Comparison of ENCODE assay signal across 18 cellular contexts in the genomic region with DNA sequence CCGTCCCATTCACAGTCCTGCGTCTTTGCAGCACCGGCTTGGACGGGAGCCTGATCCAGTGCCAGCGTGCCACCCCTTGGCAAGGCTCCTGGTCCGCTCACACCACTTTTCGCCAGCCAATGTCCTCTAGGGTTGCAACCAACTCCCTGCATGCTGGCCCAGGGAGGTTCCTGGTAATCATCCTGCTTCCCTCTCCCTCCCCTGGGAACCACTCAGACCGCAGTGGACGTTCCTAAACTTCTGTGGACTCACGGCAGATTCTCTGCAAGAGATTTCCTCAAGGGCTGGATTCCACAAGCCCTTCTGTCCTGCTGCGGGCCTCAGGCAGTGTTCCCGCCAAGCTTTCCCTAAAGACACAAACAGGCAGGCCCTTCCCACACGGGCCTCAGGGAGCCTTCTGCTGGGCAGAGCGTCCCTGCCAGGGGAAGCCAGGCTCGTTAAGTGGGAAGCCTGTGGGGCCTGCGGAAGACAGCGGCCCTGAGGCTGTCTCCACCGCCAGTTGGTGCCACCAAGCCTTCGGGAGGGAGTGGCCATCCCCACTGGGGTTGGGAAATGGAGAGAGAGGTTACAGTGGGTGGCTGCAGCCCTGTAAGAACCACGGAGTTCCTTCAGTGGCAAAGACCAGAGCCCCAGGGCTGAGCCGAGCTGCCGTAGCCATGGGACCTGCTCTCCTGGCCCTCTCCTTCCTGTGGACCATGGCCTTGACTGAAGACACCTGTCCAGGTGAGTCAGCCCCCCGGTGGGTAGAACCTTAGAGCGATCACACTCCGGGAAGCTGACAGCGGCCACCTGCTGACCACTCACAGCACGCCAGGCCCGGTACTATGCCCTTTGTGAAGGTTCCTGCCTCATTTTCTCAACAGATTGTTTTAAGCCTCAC. TPM values are rescaled to one million over a fixed set of nuclear protein-coding genes. Genes with fewer than 3 reads are reported as not detected.
A peak's percentile ranks its signal among the peaks of the same experiment; 100 is the strongest.
DNase-seq lines count a peak whose midpoint lies in the region; ATAC-seq and TF ChIP-seq lines count a peak whose summit lies in the region.
"Had no signal": no experiment of that assay in that cellular context is flagged by ENCODE, and none has a peak within 500 bp of the region (broad histone marks: within the 10 kb centered on the region; RNA-seq: fewer than 3 reads in every experiment).

No MANE protein-coding gene starts in this region.

- WGBS in ovary, 3 donors = 61 to 70% (median 69%) methylated on average over 28 of the region's 28 CpGs

- no peak for DNase-seq in Right ventricle myocardium inferior (ENCODE audit: missing footprints)
- DNase-seq in right atrium auricular region (ENCODE audit: low spot score) = no peak
- DNase-seq in cardiac septum (ENCODE audit: low spot score) = peak; percentile 64
- DNase-seq in ovary = peak in 3 of 5 donors; percentile 30 to 68 (median 42)
- no peak for DNase-seq in NCI-H1105 treated with DMSO at 0.1 percent for 48 hours (lab: John Stamatoyannopoulos, UW)
- DNase-seq in HEK293T (ENCODE audit: extremely low spot score) = no peak
- DNase-seq: activated CD4-positive, alpha-beta memory T cell treated with anti-CD3 and anti-CD28 coated beads, Interleukin-2, amount 10 ng/mL, durations not matched to agents 7 days and 5 days; GDM1; occipital lobe; stimulated activated CD4-positive, alpha-beta T cell treated with anti-CD3 and anti-CD28 coated beads, Interleukin-15, amount 100 ng/mL, for 24 hours; trophoblast cell had no signal

- TF ChIP-seq CTCF in right atrium auricular region (IDR thresholded peaks at IDR 0.05) = no peak
- TF ChIP-seq CTCF in ovary (IDR thresholded peaks at IDR 0.05) = no peak

- H3K4me1 ChIP-seq in right atrium auricular region (peaks cover 0 to 13% of the 10 kb centered on the region in 2 donors), ovary (ENCODE audit: insufficient read depth) (peaks cover 17% of the 10 kb centered on the region)
- H3K4me1 ChIP-seq: A549 had no signal

- CTCF ChIA-PET in HEK293T (lab: Yijun Ruan, JAX) = no interaction called here

- H3K36me3 ChIP-seq in right atrium auricular region = no peaks in the 10 kb centered on the region
- H3K36me3 ChIP-seq in ovary = no peaks in the 10 kb centered on the region

- POLR2A ChIA-PET in HEK293T (lab: Yijun Ruan, JAX) = no interaction called here

- intact Hi-C loops in Right ventricle myocardium inferior (cut with DNase I) (no loop called here), cardiac septum (cut with DNase I) (no loop called here), ovary (cut with DNase I) (no loop called here)

- H3K4me3 ChIP-seq in right atrium auricular region (no peak overlapping the region), ovary (no peak overlapping the region)
- H3K4me3 ChIP-seq: A549, dorsolateral prefrontal cortex, SK-N-MC had no signal

- TF ChIP-seq POLR2A in ovary (IDR thresholded peaks at IDR 0.05) = no peak

- no peaks in the 10 kb centered on the region for H3K27me3 ChIP-seq in right atrium auricular region
- no peaks in the 10 kb centered on the region for H3K27me3 ChIP-seq in ovary
- H3K27me3 ChIP-seq: dorsolateral prefrontal cortex had no signal

- no peak for TF ChIP-seq EP300 in ovary (IDR thresholded peaks at IDR 0.05)

- ATAC-seq in Right ventricle myocardium inferior (peak; percentile 87), HG03159 (IDR thresholded peaks at IDR 0.05; ENCODE audit: unreplicated experiment) (no peak), HG02970 (IDR thresholded peaks at IDR 0.05; ENCODE audit: low FRiP score, unreplicated experiment) (no peak)

- H3K9me3 ChIP-seq in right atrium auricular region (no peaks in the 10 kb centered on the region), ovary (no peaks in the 10 kb centered on the region)

- H3K27ac ChIP-seq in right atrium auricular region = no peak overlapping the region
- H3K27ac ChIP-seq in ovary = peak overlapping the region in 1 of 2 donors; percentile 69
- H3K27ac ChIP-seq: A549, SK-N-MC had no signal

TF ChIP-seq in HEK293T, 16 proteins besides CTCF, POLR2A, EP300 and RAD21:
- TF ChIP-seq, protein P1, sequence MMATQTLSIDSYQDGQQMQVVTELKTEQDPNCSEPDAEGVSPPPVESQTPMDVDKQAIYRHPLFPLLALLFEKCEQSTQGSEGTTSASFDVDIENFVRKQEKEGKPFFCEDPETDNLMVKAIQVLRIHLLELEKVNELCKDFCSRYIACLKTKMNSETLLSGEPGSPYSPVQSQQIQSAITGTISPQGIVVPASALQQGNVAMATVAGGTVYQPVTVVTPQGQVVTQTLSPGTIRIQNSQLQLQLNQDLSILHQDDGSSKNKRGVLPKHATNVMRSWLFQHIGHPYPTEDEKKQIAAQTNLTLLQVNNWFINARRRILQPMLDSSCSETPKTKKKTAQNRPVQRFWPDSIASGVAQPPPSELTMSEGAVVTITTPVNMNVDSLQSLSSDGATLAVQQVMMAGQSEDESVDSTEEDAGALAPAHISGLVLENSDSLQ (IDR thresholded peaks at IDR 0.05) = no peak
- no peak for TF ChIP-seq BHLHE40 (IDR thresholded peaks at IDR 0.05; ENCODE audit: borderline replicate concordance)
- TF ChIP-seq NFRKB (IDR thresholded peaks at IDR 0.05) = no peak
- no peak for TF ChIP-seq HDGF (IDR thresholded peaks at IDR 0.05; ENCODE audit: borderline replicate concordance)
- TF ChIP-seq FOXK2 (IDR thresholded peaks at IDR 0.05) = no peak
- TF ChIP-seq ARNT (IDR thresholded peaks at IDR 0.05) = no peak
- TF ChIP-seq FOXA1 (IDR thresholded peaks at IDR 0.05) = no peak

RNA-seq across cellular contexts. Expression of a gene that starts 16.4 kb away (rescaled TPM):
- total RNA-seq in Right ventricle myocardium inferior = not detected
- not detected for total RNA-seq in right atrium auricular region
- total RNA-seq in cardiac septum = not detected
- total RNA-seq in ovary = 1 to 10 TPM in 1 of 7 donors, under 1 TPM in 3, not detected in 3; 0.23 to 1.1 (median 0.40) TPM
- under 1 TPM in 1 of 2 donors, not detected in 1; 0.33 TPM for polyA plus RNA-seq in ovary
- total RNA-seq: activated CD4-positive, alpha-beta memory T cell treated with anti-CD3 and anti-CD28 coated beads, Interleukin-2, amount 10 ng/mL, durations not matched to agents 7 days and 5 days; astrocyte; mesothelial cell of epicardium; occipital lobe had no signal
- polyA plus RNA-seq: A549 had no signal

RNA-seq across cellular contexts. Expression of a gene that starts 53.5 kb away (rescaled TPM):
- total RNA-seq in Right ventricle myocardium inferior (5.7 TPM), right atrium auricular region (1 to 10 TPM in 1 of 2 donors, under 1 TPM in 1; 0.63 to 2.1 TPM), cardiac septum (5.3 TPM), ovary (1 to 10 TPM in 3 of 7 donors, under 1 TPM in 2, not detected in 2; 0.43 to 5.0 (median 1.9) TPM)
- polyA plus RNA-seq in ovary = 1 to 10 TPM; 1.4 to 3.5 TPM
- total RNA-seq: activated CD4-positive, alpha-beta memory T cell treated with anti-CD3 and anti-CD28 coated beads, Interleukin-2, amount 10 ng/mL, durations not matched to agents 7 days and 5 days; astrocyte; mesothelial cell of epicardium had no signal
- polyA plus RNA-seq: A549 had no signal

Comparison
In these comparisons a context has a peak if more than half of its experiments do, and no peak if none do; other contexts are left out.
1. DNase-seq: peak in cardiac septum (single experiment) and ovary (3 of 5); none in Right ventricle myocardium inferior (single experiment), right atrium auricular region (single experiment), NCI-H1105 treated with DMSO at 0.1 percent for 48 hours (single experiment) and HEK293T (single experiment).